In the genomic region with DNA sequence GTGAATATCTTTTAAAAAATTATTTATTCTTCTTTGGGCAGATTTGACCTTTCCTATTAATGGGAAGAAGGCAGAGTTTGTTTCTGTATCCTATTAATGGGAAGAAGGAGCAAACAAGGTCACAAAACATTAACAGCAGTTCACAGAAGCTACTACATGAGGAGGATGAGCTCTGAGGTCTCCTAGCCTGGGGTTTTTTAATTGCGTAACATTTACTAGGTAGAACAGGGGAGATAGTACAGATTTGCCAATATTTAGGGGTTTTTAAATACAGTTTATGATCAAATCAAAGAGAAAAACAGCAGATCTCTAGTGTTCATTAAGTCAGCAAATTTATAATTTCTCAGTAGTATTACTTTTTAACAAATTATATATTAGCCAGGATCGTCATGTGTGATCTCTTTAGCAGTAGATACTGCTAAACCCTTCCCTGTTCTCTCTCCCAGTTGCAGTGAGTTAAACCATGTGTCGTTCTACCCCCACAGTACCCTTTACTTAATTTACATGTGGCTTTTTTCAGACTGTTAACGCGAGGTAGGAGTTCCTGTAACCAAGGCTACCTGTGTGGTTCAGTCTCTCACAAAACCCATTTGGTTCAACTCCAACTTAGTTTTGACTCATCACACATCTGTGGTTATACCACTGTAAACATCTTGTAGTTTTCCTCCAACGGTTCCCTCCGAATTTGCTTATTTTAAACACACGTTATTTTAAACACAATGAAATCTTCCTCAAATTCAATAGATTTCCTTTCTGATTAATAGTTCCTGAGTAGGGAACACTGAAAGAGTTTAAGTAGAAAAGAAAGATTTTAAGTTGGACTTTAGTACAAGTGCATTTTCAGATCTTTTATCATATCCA, we compare ENCODE assay signal across 9 cellular contexts. TPM values are rescaled to one million over a fixed set of nuclear protein-coding genes. Genes with fewer than 3 reads are reported as not detected.
A peak's percentile ranks its signal among the peaks of the same experiment; 100 is the strongest.
DNase-seq lines count a peak whose midpoint lies in the region; ATAC-seq lines count a peak whose summit lies in the region.
"Had no signal": no experiment of that assay in that cellular context is flagged by ENCODE, and none has a peak within 500 bp of the region (broad histone marks: within the 10 kb centered on the region; RNA-seq: fewer than 3 reads in every experiment).

No MANE protein-coding gene starts in this region.

- H3K27ac ChIP-seq in CD4-positive, alpha-beta memory T cell (ENCODE audit: low read depth, low read length): peak overlapping the region; percentile 54
- H3K27ac ChIP-seq: upper lobe of right lung had no signal

- peaks cover 38 to 54% (median 46%) of the 10 kb centered on the region in 4 donors for H3K4me1 Mint-ChIP-seq in CD4-positive, alpha-beta memory T cell
- H3K4me1 Mint-ChIP-seq in activated naive CD4-positive, alpha-beta T cell treated with anti-CD3 and anti-CD28 coated beads, Interleukin-2, amount 50 U/mL, for 24 hours: peaks cover 57% of the 10 kb centered on the region

- peaks cover 30 to 45% of the 10 kb centered on the region in 2 donors for H3K36me3 Mint-ChIP-seq in CD4-positive, alpha-beta memory T cell
- peaks cover 31% of the 10 kb centered on the region for H3K36me3 Mint-ChIP-seq in activated naive CD4-positive, alpha-beta T cell treated with anti-CD3 and anti-CD28 coated beads, Interleukin-2, amount 50 U/mL, for 24 hours

- peaks cover 38% of the 10 kb centered on the region for H3K4me1 ChIP-seq in CD4-positive, alpha-beta memory T cell (ENCODE audit: insufficient read depth, low read length)
- H3K4me1 ChIP-seq: upper lobe of right lung had no signal

- CTCF ChIA-PET in CD4-positive, alpha-beta memory T cell (lab: Charles Lee; ENCODE audit: partially characterized antibody): no interaction called here

- H3K27ac Mint-ChIP-seq in CD4-positive, alpha-beta memory T cell: peak overlapping the region; percentile 76 to 93 (median 90)
- H3K27ac Mint-ChIP-seq in activated naive CD4-positive, alpha-beta T cell treated with anti-CD3 and anti-CD28 coated beads, Interleukin-2, amount 50 U/mL, for 24 hours: peak overlapping the region; percentile 86

- POLR2A ChIA-PET in CD4-positive, alpha-beta memory T cell (lab: Charles Lee; ENCODE audit: partially characterized antibody): interaction anchor here (1.8 to 3.5 kb wide), 2 partner anchors 13 to 340 kb away, joined by 5 to 21 read pairs; partner anchors contain the start of genes SLC25A46 and WDR36

- intact Hi-C loops in CD4-positive, alpha-beta memory T cell (cut with micrococcal nuclease): loop anchor here (1.0 kb wide), 1 partner anchor 13 kb away; the partner anchor contains the start of gene SLC25A46

- peaks cover 0 to 2% (median 0%) of the 10 kb centered on the region in 8 donors for H3K9me3 Mint-ChIP-seq in CD4-positive, alpha-beta memory T cell
- no peaks in the 10 kb centered on the region for H3K9me3 Mint-ChIP-seq in activated naive CD4-positive, alpha-beta T cell treated with anti-CD3 and anti-CD28 coated beads, Interleukin-2, amount 50 U/mL, for 24 hours

- H3K36me3 ChIP-seq in CD4-positive, alpha-beta memory T cell (ENCODE audit: insufficient read depth, low read length): no peaks in the 10 kb centered on the region

- no peak overlapping the region for H3K4me3 ChIP-seq in CD4-positive, alpha-beta memory T cell (ENCODE audit: low read length in 2 of 2)
- H3K4me3 ChIP-seq: upper lobe of right lung had no signal

- peak; percentile 99 for ATAC-seq in GM19324 (IDR thresholded peaks at IDR 0.05; ENCODE audit: low FRiP score, unreplicated experiment)
- ATAC-seq in HG03103 (IDR thresholded peaks at IDR 0.05; ENCODE audit: low read depth, unreplicated experiment): peak; percentile 97
- ATAC-seq: upper lobe of right lung had no signal

- H3K27me3 ChIP-seq in CD4-positive, alpha-beta memory T cell (ENCODE audit: insufficient read depth, low read length): no peaks in the 10 kb centered on the region
- H3K27me3 ChIP-seq: upper lobe of right lung had no signal

- peak overlapping the region in 7 of 8 donors; percentile 8 to 74 (median 52) for H3K4me3 Mint-ChIP-seq in CD4-positive, alpha-beta memory T cell
- H3K4me3 Mint-ChIP-seq in activated naive CD4-positive, alpha-beta T cell treated with anti-CD3 and anti-CD28 coated beads, Interleukin-2, amount 50 U/mL, for 24 hours: peak overlapping the region; percentile 53

- H3K9me3 ChIP-seq in CD4-positive, alpha-beta memory T cell (ENCODE audit: control insufficient read depth in 1 of 2, low read length in 2 of 2): no peaks in the 10 kb centered on the region
- H3K9me3 ChIP-seq: upper lobe of right lung had no signal

- DNase-seq in CD4-positive, alpha-beta memory T cell: peak; percentile 45 to 74 (median 47)
- no peak for DNase-seq in inferior parietal cortex (ENCODE audit: extremely low spot score)
- no peak for DNase-seq in effector CD8-positive, alpha-beta T cell (lab: John Stamatoyannopoulos, UW)
- DNase-seq in superior temporal gyrus (ENCODE audit: extremely low spot score): no peak
- DNase-seq in NCI-H446 (lab: John Stamatoyannopoulos, UW): no peak
- DNase-seq: upper lobe of right lung had no signal

- no peaks in the 10 kb centered on the region for H3K27me3 Mint-ChIP-seq in CD4-positive, alpha-beta memory T cell
- no peaks in the 10 kb centered on the region for H3K27me3 Mint-ChIP-seq in activated naive CD4-positive, alpha-beta T cell treated with anti-CD3 and anti-CD28 coated beads, Interleukin-2, amount 50 U/mL, for 24 hours

RNA-seq across cellular contexts. Expression of gene SLC25A46, which starts 13.3 kb away (rescaled TPM):
- total RNA-seq in CD4-positive, alpha-beta memory T cell: 10 to 100 TPM; 38.1 TPM
- 10 to 100 TPM; 23.0 to 39.9 TPM for polyA plus RNA-seq in CD4-positive, alpha-beta memory T cell

RNA-seq across cellular contexts. Expression of gene TMEM232, which starts 25.7 kb away (rescaled TPM):
- 1 to 10 TPM; 1.7 to 2.2 TPM for total RNA-seq in CD4-positive, alpha-beta memory T cell
- under 1 TPM in 1 of 2 donors, not detected in 1; 0.40 TPM for polyA plus RNA-seq in CD4-positive, alpha-beta memory T cell

Comparison
In these comparisons a context has a peak if more than half of its experiments do, and no peak if none do; other contexts are left out.
1. DNase-seq: peak in CD4-positive, alpha-beta memory T cell (5 of 5); none in inferior parietal cortex (single experiment), effector CD8-positive, alpha-beta T cell (single experiment), superior temporal gyrus (single experiment) and NCI-H446 (0 of 2).